In genomic region chr9:117705386-117705785, GRCh38 we compare ENCODE assay signal across 15 cellular contexts. TPM values are rescaled to one million over a fixed set of nuclear protein-coding genes. Genes with fewer than 3 reads are reported as not detected.
DNase-seq lines count a peak whose midpoint lies in the region; ATAC-seq and TF ChIP-seq lines count a peak whose summit lies in the region.
"Had no signal": no experiment of that assay in that cellular context is flagged by ENCODE, and none has a peak within 500 bp of the region (broad histone marks: within the 10 kb centered on the region; RNA-seq: fewer than 3 reads in every experiment).

No MANE protein-coding gene starts in this region.

- no peaks in the 10 kb centered on the region for H3K36me3 Mint-ChIP-seq in activated CD4-positive, alpha-beta memory T cell treated with anti-CD3 and anti-CD28 coated beads, Interleukin-2, amount 10 ng/mL, durations not matched to agents 7 days and 5 days (ENCODE audit: low read depth)

- H3K27ac Mint-ChIP-seq in activated CD4-positive, alpha-beta memory T cell treated with anti-CD3 and anti-CD28 coated beads, Interleukin-2, amount 10 ng/mL, durations not matched to agents 7 days and 5 days, result no peak overlapping the region
- H3K27ac Mint-ChIP-seq: activated CD4-positive, alpha-beta T cell treated with anti-CD3 and anti-CD28 coated beads for 36 hours had no signal

- 0 out of 2 replicates have a peak overlapping the region, but pooled peaks have one; percentile 45 for H3K4me3 ChIP-seq in AG04449 (ENCODE audit: low read depth, low read length)
- peak overlapping the region; percentile 74 for H3K4me3 ChIP-seq in OCI-LY7 (ENCODE audit: low read depth, low read length, poor library complexity, severe bottlenecking)
- peak overlapping the region in 1 of 4 experiments; percentile 56 for H3K4me3 ChIP-seq in fibroblast of lung (replicated peaks in 1 of 4; ENCODE audit: control extremely low read depth in 1 of 4, insufficient read depth in 1 of 4, low read depth in 3 of 4, low read length in 4 of 4)
- peak overlapping the region; percentile 2 for H3K4me3 ChIP-seq in retinal pigment epithelial cell (ENCODE audit: low read length)

- H4K20me1 ChIP-seq in OCI-LY7 (ENCODE audit: insufficient read depth, low read length) (no peaks in the 10 kb centered on the region), fibroblast of lung (ENCODE audit: control insufficient read depth, extremely low read depth, insufficient read depth, low read length) (no peaks in the 10 kb centered on the region)

- no peak for TF ChIP-seq CTCF in AG04449 (IDR thresholded peaks at IDR 0.05; ENCODE audit: insufficient read depth, low read length, missing control alignments)
- TF ChIP-seq CTCF in OCI-LY7 (conservative IDR thresholded peaks at IDR 0.05; ENCODE audit: low read length), result no peak
- no peak for TF ChIP-seq CTCF in fibroblast of lung (conservative IDR thresholded peaks at IDR 0.05 in 1 of 2, IDR thresholded peaks at IDR 0.05 in 1 of 2; ENCODE audit: low read depth in 1 of 2, low read length in 2 of 2)
- TF ChIP-seq CTCF in retinal pigment epithelial cell (conservative IDR thresholded peaks at IDR 0.05; ENCODE audit: low read depth, low read length), result no peak

- H3K4me1 ChIP-seq in OCI-LY7 (ENCODE audit: insufficient read depth, low read length, poor library complexity, severe bottlenecking), result peaks cover 37% of the 10 kb centered on the region
- H3K4me1 ChIP-seq in fibroblast of lung (ENCODE audit: control insufficient read depth, extremely low read depth, insufficient read depth, low read length), result peaks cover 9% of the 10 kb centered on the region

- H3K36me3 ChIP-seq in OCI-LY7 (ENCODE audit: insufficient read depth, low read length), result peaks cover 9% of the 10 kb centered on the region
- no peaks in the 10 kb centered on the region for H3K36me3 ChIP-seq in fibroblast of lung (ENCODE audit: control insufficient read depth, insufficient read depth, low read length)
- H3K36me3 ChIP-seq: MG63, SJCRH30 had no signal

- no TSS peak for BruUV-seq in OCI-LY7 (replicated peaks; lab: Mats Ljungman, UMichigan)

- CTCF ChIA-PET in AG04449 (lab: Yijun Ruan, JAX) (no interaction called here), OCI-LY7 (lab: Charles Lee; ENCODE audit: unreplicated experiment) (no interaction called here)
- CTCF ChIA-PET in activated CD4-positive, alpha-beta memory T cell treated with anti-CD3 and anti-CD28 coated beads, Interleukin-2, amount 10 ng/mL, durations not matched to agents 7 days and 5 days (lab: Charles Lee), result no interaction called here

- peaks cover 16% of the 10 kb centered on the region for H3K27me3 Mint-ChIP-seq in activated CD4-positive, alpha-beta memory T cell treated with anti-CD3 and anti-CD28 coated beads, Interleukin-2, amount 10 ng/mL, durations not matched to agents 7 days and 5 days

- POLR2A ChIA-PET in AG04449 (lab: Yijun Ruan, JAX), result interaction anchor here (0.5 kb wide), 1 partner anchor 1241 kb away, joined by 3 read pairs; no protein-coding TSS in a partner anchor
- POLR2A ChIA-PET in OCI-LY7 (lab: Charles Lee), result interaction anchor here (0.7 to 3.8 kb wide), 2 partner anchors 12 to 218 kb away, joined by 4 to 16 read pairs; no protein-coding TSS in a partner anchor
- POLR2A ChIA-PET in activated CD4-positive, alpha-beta memory T cell treated with anti-CD3 and anti-CD28 coated beads, Interleukin-2, amount 10 ng/mL, durations not matched to agents 7 days and 5 days (lab: Charles Lee), result no interaction called here

- no peak for DNase-seq in AG04449 (ENCODE audit: low read depth, low spot score)
- DNase-seq in OCI-LY7 (ENCODE audit: low spot score), result no peak
- no peak for DNase-seq in fibroblast of lung (ENCODE audit: low read depth in 2 of 2)
- DNase-seq in retinal pigment epithelial cell (ENCODE audit: low read depth), result no peak
- no peak for DNase-seq in activated CD4-positive, alpha-beta memory T cell treated with anti-CD3 and anti-CD28 coated beads, Interleukin-2, amount 10 ng/mL, durations not matched to agents 7 days and 5 days
- DNase-seq in DMS 273 treated with DMSO at 0.1 percent for 48 hours (lab: John Stamatoyannopoulos, UW), result no peak
- DNase-seq: activated CD4-positive, alpha-beta T cell treated with anti-CD3 and anti-CD28 coated beads for 36 hours; activated naive CD4-positive, alpha-beta T cell; erythroblast; GF-D8; MG63; stimulated activated naive CD4-positive, alpha-beta T cell had no signal

- no peak overlapping the region for H3K9ac ChIP-seq in fibroblast of lung (ENCODE audit: insufficient read depth, low read length)

- intact Hi-C loops in OCI-LY7 (cut with micrococcal nuclease; ENCODE audit: unreplicated experiment), result no loop called here

- no peak overlapping the region for H3K4me3 Mint-ChIP-seq in activated CD4-positive, alpha-beta memory T cell treated with anti-CD3 and anti-CD28 coated beads, Interleukin-2, amount 10 ng/mL, durations not matched to agents 7 days and 5 days
- H3K4me3 Mint-ChIP-seq: activated CD4-positive, alpha-beta T cell treated with anti-CD3 and anti-CD28 coated beads for 36 hours had no signal

- ATAC-seq in GM21717 (IDR thresholded peaks at IDR 0.05; ENCODE audit: unreplicated experiment) (no peak), GM21529 (IDR thresholded peaks at IDR 0.05; ENCODE audit: unreplicated experiment) (no peak)
- ATAC-seq: activated CD4-positive, alpha-beta T cell treated with anti-CD3 and anti-CD28 coated beads for 36 hours had no signal

- peak overlapping the region; percentile 97 for H3K4me2 ChIP-seq in OCI-LY7 (ENCODE audit: low read length)
- H3K4me2 ChIP-seq in fibroblast of lung (ENCODE audit: extremely low read depth, insufficient read depth, low read length), result no peak overlapping the region

- H3K9me3 ChIP-seq in OCI-LY7 (ENCODE audit: low read length) (peaks cover 10% of the 10 kb centered on the region; the same call in 1 of the 2 replicates), fibroblast of lung (ENCODE audit: control insufficient read depth, insufficient read depth, low read depth, low read length) (no peaks in the 10 kb centered on the region)
- H3K9me3 ChIP-seq: MG63 had no signal

- no peaks in the 10 kb centered on the region for H3K9me2 ChIP-seq in OCI-LY7 (ENCODE audit: insufficient read depth, low read length)

- no peaks in the 10 kb centered on the region for H3K27me3 ChIP-seq in fibroblast of lung (ENCODE audit: control insufficient read depth, insufficient read depth, low read length)
- H3K27me3 ChIP-seq: MG63, SJCRH30 had no signal

- H2AFZ ChIP-seq in OCI-LY7 (ENCODE audit: low read length) (no peak overlapping the region; the same call in 1 of the 2 replicates), fibroblast of lung (ENCODE audit: low read length) (peak overlapping the region; percentile 14)

- H3K79me2 ChIP-seq in OCI-LY7 (ENCODE audit: insufficient read depth, low read depth, low read length), result peaks cover 16% of the 10 kb centered on the region; the same call in 1 of the 2 replicates
- no peaks in the 10 kb centered on the region for H3K79me2 ChIP-seq in fibroblast of lung (ENCODE audit: control insufficient read depth, insufficient read depth, low read length)

- H3K27ac ChIP-seq in OCI-LY7 (ENCODE audit: low read depth, low read length, poor library complexity, severe bottlenecking), result peak overlapping the region; percentile 82
- no peak overlapping the region for H3K27ac ChIP-seq in fibroblast of lung (ENCODE audit: insufficient read depth, low read length)

- peaks cover 4% of the 10 kb centered on the region for H3K4me1 Mint-ChIP-seq in activated CD4-positive, alpha-beta memory T cell treated with anti-CD3 and anti-CD28 coated beads, Interleukin-2, amount 10 ng/mL, durations not matched to agents 7 days and 5 days
- H3K4me1 Mint-ChIP-seq: activated CD4-positive, alpha-beta T cell treated with anti-CD3 and anti-CD28 coated beads for 36 hours had no signal

- H3K9me3 Mint-ChIP-seq in activated CD4-positive, alpha-beta memory T cell treated with anti-CD3 and anti-CD28 coated beads, Interleukin-2, amount 10 ng/mL, durations not matched to agents 7 days and 5 days, result no peaks in the 10 kb centered on the region

RNA-seq across cellular contexts. Expression of gene TLR4, which starts 1.2 kb away (rescaled TPM):
- total RNA-seq in OCI-LY7 (2014; rRNA removed; shearing (Covaris generic)), result 4.0 and 4.4 TPM in 2 replicates
- total RNA-seq in OCI-LY7 (2022), result 10.0 and 10.4 TPM in 2 replicates
- total RNA-seq in fibroblast of lung, result 2.6 and 3.1 TPM in 2 replicates
- 1.0 and 2.2 TPM in 2 replicates for polyA plus RNA-seq in fibroblast of lung
- polyA plus RNA-seq in fibroblast of lung (2012), result 0.86 and 1.7 TPM in 2 replicates
- polyA minus RNA-seq in fibroblast of lung (ENCODE audit: low replicate concordance), result 1.3 and 3.0 TPM in 2 replicates
- under 1 TPM; 0.05 to 0.20 TPM for total RNA-seq in activated CD4-positive, alpha-beta memory T cell treated with anti-CD3 and anti-CD28 coated beads, Interleukin-2, amount 10 ng/mL, durations not matched to agents 7 days and 5 days
- total RNA-seq: activated CD4-positive, alpha-beta T cell treated with anti-CD3 and anti-CD28 coated beads for 36 hours had no signal
